Comparison of ENCODE assay signal across 21 cellular contexts in the genomic region with DNA sequence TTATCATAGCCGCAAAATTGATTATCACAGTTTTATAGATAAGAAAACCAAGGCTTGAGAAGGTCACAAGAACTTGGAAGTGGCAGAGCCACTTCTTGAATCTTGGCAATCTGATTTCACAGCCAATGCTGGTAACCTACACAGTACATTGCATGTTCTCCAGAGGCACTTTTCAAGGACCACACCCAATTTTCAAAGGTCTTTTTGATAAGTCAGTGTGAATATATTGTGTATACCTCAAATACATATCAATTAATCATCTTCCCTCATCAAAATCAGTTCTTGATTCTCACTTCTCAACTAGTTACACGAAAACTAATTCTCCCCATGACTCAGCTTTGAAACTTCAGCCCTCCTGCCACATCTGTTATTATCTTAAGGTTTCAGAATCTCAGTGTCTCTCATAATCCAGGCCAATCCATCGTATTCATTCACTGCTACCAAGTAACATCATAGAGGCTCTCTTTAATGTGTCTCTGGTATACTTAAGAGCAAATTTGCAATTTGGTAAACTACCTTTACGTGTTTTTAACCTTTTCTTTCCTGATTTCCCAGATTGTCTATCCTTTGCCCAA.
"Had no signal": no experiment of that assay in that cellular context is flagged by ENCODE, and none has a peak within 500 bp of the region (broad histone marks: within the 10 kb centered on the region; RNA-seq: fewer than 3 reads in every experiment).

No MANE protein-coding gene starts in this region.

- H3K27ac Mint-ChIP-seq: activated CD8-positive, alpha-beta memory T cell treated with anti-CD3 and anti-CD28 coated beads, Interleukin-2, amount 10 ng/mL, durations not matched to agents 7 days and 5 days; activated naive CD8-positive, alpha-beta T cell treated with anti-CD3 and anti-CD28 coated beads, Interleukin-2, amount 10 ng/mL, durations not matched to agents 7 days and 5 days; stimulated activated naive B cell treated with anti-CD40 and anti-IgM and Interleukin-4, amounts not matched to agents 10 μg/mL and 1 μg/mL and 100 μg/mL, for 72 hours; T-helper 2 cell treated with Interferon-gamma antibody and Interleukin-4, amounts not matched to agents 5 μg/mL and 100 μg/mL, for 36 hours had no signal

- DNase-seq: activated CD4-positive, alpha-beta T cell treated with anti-CD3 and anti-CD28 coated beads, Interleukin-2, amount 50 U/mL, for 4 hours; activated CD4-positive, CD25-positive, alpha-beta regulatory T cell; activated CD8-positive, alpha-beta memory T cell treated with anti-CD3 and anti-CD28 coated beads, Interleukin-2, amount 10 ng/mL, durations not matched to agents 7 days and 5 days; activated effector memory CD4-positive, alpha-beta T cell treated with anti-CD3 and anti-CD28 coated beads, Interleukin-2, amount 50 U/mL, for 16 hours; activated naive CD8-positive, alpha-beta T cell treated with anti-CD3 and anti-CD28 coated beads, Interleukin-2, amount 10 ng/mL, durations not matched to agents 7 days and 5 days; body of pancreas; central memory CD4-positive, alpha-beta T cell; dorsolateral prefrontal cortex; foreskin keratinocyte; left lung; right cardiac atrium; SK-N-SH; stimulated activated CD4-positive, alpha-beta T cell treated with anti-CD3 and anti-CD28 coated beads, Interleukin-4, amount 100 ng/mL, for 4 hours; stimulated activated naive B cell treated with anti-CD40 and anti-IgM and Interleukin-4, amounts not matched to agents 10 μg/mL and 1 μg/mL and 100 μg/mL, for 72 hours; thyroid gland had no signal

- H3K9ac ChIP-seq: SK-N-SH had no signal

- FAIRE-seq: colon had no signal

- H3K9me3 Mint-ChIP-seq: neural crest cell; T-helper 2 cell treated with Interferon-gamma antibody and Interleukin-4, amounts not matched to agents 5 μg/mL and 100 μg/mL, for 36 hours had no signal

- H3K4me1 ChIP-seq: body of pancreas, foreskin keratinocyte, prostate gland, thyroid gland had no signal

- ATAC-seq: activated CD8-positive, alpha-beta memory T cell treated with anti-CD3 and anti-CD28 coated beads, Interleukin-2, amount 10 ng/mL, durations not matched to agents 7 days and 5 days; body of pancreas; foreskin keratinocyte; left lung; right cardiac atrium; stimulated activated naive B cell treated with anti-CD40 and anti-IgM and Interleukin-4, amounts not matched to agents 10 μg/mL and 1 μg/mL and 100 μg/mL, for 72 hours had no signal

- H3K9me3 ChIP-seq: body of pancreas, left lung, prostate gland, SK-N-SH, thyroid gland had no signal

- H3K4me3 Mint-ChIP-seq: activated CD8-positive, alpha-beta memory T cell treated with anti-CD3 and anti-CD28 coated beads, Interleukin-2, amount 10 ng/mL, durations not matched to agents 7 days and 5 days; activated naive CD8-positive, alpha-beta T cell treated with anti-CD3 and anti-CD28 coated beads, Interleukin-2, amount 10 ng/mL, durations not matched to agents 7 days and 5 days; neural crest cell; stimulated activated naive B cell treated with anti-CD40 and anti-IgM and Interleukin-4, amounts not matched to agents 10 μg/mL and 1 μg/mL and 100 μg/mL, for 72 hours; T-helper 2 cell treated with Interferon-gamma antibody and Interleukin-4, amounts not matched to agents 5 μg/mL and 100 μg/mL, for 36 hours had no signal

- H3K27me3 Mint-ChIP-seq: activated CD8-positive, alpha-beta memory T cell treated with anti-CD3 and anti-CD28 coated beads, Interleukin-2, amount 10 ng/mL, durations not matched to agents 7 days and 5 days; activated naive CD8-positive, alpha-beta T cell treated with anti-CD3 and anti-CD28 coated beads, Interleukin-2, amount 10 ng/mL, durations not matched to agents 7 days and 5 days; stimulated activated naive B cell treated with anti-CD40 and anti-IgM and Interleukin-4, amounts not matched to agents 10 μg/mL and 1 μg/mL and 100 μg/mL, for 72 hours had no signal

- H3K4me3 ChIP-seq: body of pancreas, dorsolateral prefrontal cortex, left lung, prostate gland, smooth muscle cell, thyroid gland had no signal

- H3K36me3 ChIP-seq: prostate gland, thyroid gland had no signal

- H3K27ac ChIP-seq: body of pancreas, dorsolateral prefrontal cortex, epithelial cell of prostate, foreskin keratinocyte, left lung, prostate gland, thyroid gland had no signal

- H3K27me3 ChIP-seq: body of pancreas, dorsolateral prefrontal cortex, foreskin keratinocyte, left lung, thyroid gland had no signal
